Comparison of ENCODE assay signal across 8 cellular contexts in genomic region chr13:27621366-27622101, GRCh38. TPM values are rescaled to one million over a fixed set of nuclear protein-coding genes. Genes with fewer than 3 reads are reported as not detected.
DNase-seq lines count a peak whose midpoint lies in the region; ATAC-seq lines count a peak whose summit lies in the region.

Gene POLR1D, plus strand, starts transcription at chr13:27621892. Its CDS starts 92 bp downstream, at chr13:27621984.

- H3K36me3 ChIP-seq in effector memory CD4-positive, alpha-beta T cell (ENCODE audit: control insufficient read depth, insufficient read depth, low read length): peaks cover 3% of the 10 kb centered on the region

- CTCF ChIA-PET in activated CD8-positive, alpha-beta memory T cell treated with anti-CD3 and anti-CD28 coated beads for 36 hours (lab: Charles Lee): interaction anchor here (1.0 to 1.4 kb wide), 2 partner anchors 15 to 196 kb away, joined by 3 read pairs; no protein-coding TSS in a partner anchor

- H3K4me1 ChIP-seq in effector memory CD4-positive, alpha-beta T cell (ENCODE audit: control insufficient read depth, insufficient read depth, low read length, poor library complexity, severe bottlenecking): peaks cover 16% of the 10 kb centered on the region

- H3K27ac ChIP-seq in effector memory CD4-positive, alpha-beta T cell (ENCODE audit: insufficient read depth, low read length, poor library complexity, severe bottlenecking): peak within 1 kb of the TSS; percentile 94

- POLR2A ChIA-PET in activated CD8-positive, alpha-beta memory T cell treated with anti-CD3 and anti-CD28 coated beads for 36 hours (lab: Charles Lee): interaction anchor here (0.8 to 3.3 kb wide), 6 partner anchors 9 to 196 kb away, joined by 3 to 17 read pairs (median 7); partner anchors contain the start of genes GTF3A and MTIF3

- no peaks in the 10 kb centered on the region for H3K9me3 ChIP-seq in effector memory CD4-positive, alpha-beta T cell (ENCODE audit: control insufficient read depth, low read length)

- peak within 1 kb of the TSS; percentile 80 for H3K4me3 ChIP-seq in effector memory CD4-positive, alpha-beta T cell (ENCODE audit: insufficient read depth, low read depth, low read length, poor library complexity, severe bottlenecking)

- ATAC-seq in GM19372 (IDR thresholded peaks at IDR 0.05; ENCODE audit: low read depth, unreplicated experiment) (peak; percentile 58), HG03520 (IDR thresholded peaks at IDR 0.05; ENCODE audit: unreplicated experiment) (peak; percentile 56)

- DNase-seq in CD1c-positive myeloid dendritic cell (ENCODE audit: extremely low spot score) (peak; percentile 87), NOMO-1 (lab: John Stamatoyannopoulos, UW; ENCODE audit: unreplicated experiment in 2 of 2) (peak; percentile 87 to 94), medulla oblongata (ENCODE audit: extremely low spot score) (peak; percentile 88)
- DNase-seq in effector memory CD4-positive, alpha-beta T cell: peak; percentile 80 to 86 (median 82)
- peak; percentile 70 for DNase-seq in stimulated activated CD8-positive, alpha-beta memory T cell treated with anti-CD3 and anti-CD28 coated beads, Interleukin-12 subunit alpha, Interleukin-12 subunit beta, amount 100 ng/mL, for 1 hour (ENCODE audit: low read depth)

- no peaks in the 10 kb centered on the region for H3K27me3 ChIP-seq in effector memory CD4-positive, alpha-beta T cell (replicated peaks; ENCODE audit: control insufficient read depth, insufficient read depth, low read length, poor library complexity, severe bottlenecking)

RNA-seq across cellular contexts. Expression of gene POLR1D, which starts in this region (rescaled TPM):
- 100 to 1,000 TPM; 131 to 135 TPM for total RNA-seq in activated CD8-positive, alpha-beta memory T cell treated with anti-CD3 and anti-CD28 coated beads for 36 hours

Comparison
In these comparisons a context has a peak if more than half of its experiments do, and no peak if none do; other contexts are left out.
1. Peak in every context shown above with its lines: DNase-seq, ATAC-seq, H3K4me3 ChIP-seq and H3K27ac ChIP-seq.